5 cellular contexts compared by ENCODE assay signal in genomic region chr2:41727152-41727551, GRCh38.
"Had no signal": no experiment of that assay in that cellular context is flagged by ENCODE, and none has a peak within 500 bp of the region (broad histone marks: within the 10 kb centered on the region; RNA-seq: fewer than 3 reads in every experiment).

No MANE protein-coding gene starts in this region.

- ATAC-seq: GM23338 had no signal

- H3K4me3 Mint-ChIP-seq: GM23338, H9 had no signal

- H3K9me3 Mint-ChIP-seq: GM23338, H9 had no signal

- H3K4me2 ChIP-seq: GM23338 had no signal

- H3K27ac Mint-ChIP-seq: GM23338, H9 had no signal

- DNase-seq: H9, HCEC 1CT, IMR-90, KBM-7 had no signal

- H3K4me3 ChIP-seq: GM23338 had no signal
